ENCODE assay signal across 10 cellular contexts in genomic region chr13:114109646-114110045, GRCh38. TPM values are rescaled to one million over a fixed set of nuclear protein-coding genes. Genes with fewer than 3 reads are reported as not detected.
DNase-seq lines count a peak whose midpoint lies in the region; ATAC-seq and TF ChIP-seq lines count a peak whose summit lies in the region.
"Had no signal": no experiment of that assay in that cellular context is flagged by ENCODE, and none has a peak within 500 bp of the region (broad histone marks: within the 10 kb centered on the region; RNA-seq: fewer than 3 reads in every experiment).

No MANE protein-coding gene starts in this region.

- peak overlapping the region; percentile 41 for H3K4me3 ChIP-seq in effector memory CD4-positive, alpha-beta T cell (ENCODE audit: insufficient read depth, low read depth, low read length, poor library complexity, severe bottlenecking)
- H3K4me3 ChIP-seq in ovary (no peak overlapping the region), A673 (ENCODE audit: low read depth, low read length, poor library complexity, severe bottlenecking) (no peak overlapping the region)
- H3K4me3 ChIP-seq: SK-N-MC, suprapubic skin had no signal

- DNase-seq in DMS53 treated with DMSO at 0.1 percent for 48 hours (lab: John Stamatoyannopoulos, UW; ENCODE audit: unreplicated experiment) (peak; percentile 1), SHP77 (lab: John Stamatoyannopoulos, UW) (peak; percentile 56 to 84), ovary (peak in 4 of 5 donors; percentile 21 to 34 (median 26)), NCI-H1694 (lab: John Stamatoyannopoulos, UW) (no peak), A673 (ENCODE audit: low spot score) (no peak), HUDEP-2 (lab: John Stamatoyannopoulos, UW; ENCODE audit: unreplicated experiment in 76 of 76) (no peak)
- DNase-seq in effector memory CD4-positive, alpha-beta T cell: no peak

- no peaks in the 10 kb centered on the region for H3K9me3 ChIP-seq in effector memory CD4-positive, alpha-beta T cell (ENCODE audit: control insufficient read depth, low read length)
- H3K9me3 ChIP-seq in ovary: no peaks in the 10 kb centered on the region
- no peaks in the 10 kb centered on the region for H3K9me3 ChIP-seq in A673 (ENCODE audit: low read depth, low read length, poor library complexity, severe bottlenecking)
- H3K9me3 ChIP-seq: suprapubic skin had no signal

- TF ChIP-seq EP300 in ovary (IDR thresholded peaks at IDR 0.05): no peak

- H3K27me3 ChIP-seq in effector memory CD4-positive, alpha-beta T cell (replicated peaks; ENCODE audit: control insufficient read depth, insufficient read depth, low read length, poor library complexity, severe bottlenecking): no peaks in the 10 kb centered on the region
- H3K27me3 ChIP-seq in ovary: no peaks in the 10 kb centered on the region
- H3K27me3 ChIP-seq in A673 (replicated peaks; ENCODE audit: insufficient read depth, low read depth, low read length, poor library complexity): no peaks in the 10 kb centered on the region
- H3K27me3 ChIP-seq: suprapubic skin had no signal

- POLR2A ChIA-PET in A673 (lab: Charles Lee; ENCODE audit: low non-redundant PET): no interaction called here

- BruUV-seq in A673 (replicated peaks; lab: Mats Ljungman, UMichigan): no TSS peak

- H3K4me1 ChIP-seq in effector memory CD4-positive, alpha-beta T cell (ENCODE audit: control insufficient read depth, insufficient read depth, low read length, poor library complexity, severe bottlenecking): peaks cover 82% of the 10 kb centered on the region
- H3K4me1 ChIP-seq in ovary (ENCODE audit: insufficient read depth) (peaks cover 6% of the 10 kb centered on the region), A673 (ENCODE audit: insufficient read depth, low read length, poor library complexity, severe bottlenecking) (peaks cover 21% of the 10 kb centered on the region)

- peak overlapping the region; percentile 67 for H3K27ac ChIP-seq in effector memory CD4-positive, alpha-beta T cell (ENCODE audit: insufficient read depth, low read length, poor library complexity, severe bottlenecking)
- H3K27ac ChIP-seq in ovary: no peak overlapping the region
- no peak overlapping the region for H3K27ac ChIP-seq in A673 (ENCODE audit: low read depth, low read length, poor library complexity, severe bottlenecking)
- H3K27ac ChIP-seq: SK-N-MC, suprapubic skin had no signal

- intact Hi-C loops in ovary (cut with DNase I): no loop called here
- intact Hi-C loops in A673 (cut with micrococcal nuclease; ENCODE audit: unreplicated experiment): loop anchor here (10.0 kb wide), 1 partner anchor 45 kb away; no protein-coding TSS in a partner anchor

- H3K36me3 ChIP-seq in effector memory CD4-positive, alpha-beta T cell (ENCODE audit: control insufficient read depth, insufficient read depth, low read length): peaks cover 55% of the 10 kb centered on the region
- H3K36me3 ChIP-seq in ovary: no peaks in the 10 kb centered on the region
- no peaks in the 10 kb centered on the region for H3K36me3 ChIP-seq in A673 (ENCODE audit: insufficient read depth, low read length, poor library complexity, severe bottlenecking)
- H3K36me3 ChIP-seq: suprapubic skin had no signal

- ATAC-seq in GM21723 (IDR thresholded peaks at IDR 0.05; ENCODE audit: unreplicated experiment): no peak

- CTCF ChIA-PET in A673 (lab: Charles Lee): no interaction called here

- 42 to 77% (median 60%) methylated on average over 22 to 24 of the region's 24 CpGs for WGBS in ovary, 3 donors

- TF ChIP-seq POLR2A in ovary (IDR thresholded peaks at IDR 0.05): no peak

- TF ChIP-seq CTCF in ovary (IDR thresholded peaks at IDR 0.05) (no peak), A673 (conservative IDR thresholded peaks at IDR 0.05; ENCODE audit: low read depth, low read length) (no peak)

RNA-seq across cellular contexts. Expression of gene RASA3, which starts 22.8 kb away (rescaled TPM):
- 10 to 100 TPM in 3 of 7 donors, 1 to 10 TPM in 4; 5.4 to 16.9 (median 9.4) TPM for total RNA-seq in ovary
- 1 to 10 TPM; 6.8 to 9.8 TPM for polyA plus RNA-seq in ovary
- total RNA-seq in A673 (2021): 22.1 and 24.1 TPM in 2 replicates

Comparison
In these comparisons a context has a peak if more than half of its experiments do, and no peak if none do; other contexts are left out.
1. DNase-seq: peak in DMS53 treated with DMSO at 0.1 percent for 48 hours (single experiment), SHP77 (2 of 2) and ovary (4 of 5); none in effector memory CD4-positive, alpha-beta T cell (0 of 3), NCI-H1694 (single experiment), A673 (single experiment) and HUDEP-2 (0 of 76).